In genomic region chr1:200405273-200405672, GRCh38 we compare ENCODE assay signal across 14 cellular contexts. TPM values are rescaled to one million over a fixed set of nuclear protein-coding genes. Genes with fewer than 3 reads are reported as not detected.
DNase-seq lines count a peak whose midpoint lies in the region; ATAC-seq and TF ChIP-seq lines count a peak whose summit lies in the region.
"Had no signal": no experiment of that assay in that cellular context is flagged by ENCODE, and none has a peak within 500 bp of the region (broad histone marks: within the 10 kb centered on the region; RNA-seq: fewer than 3 reads in every experiment).

No MANE protein-coding gene starts in this region.

- ATAC-seq in HG03520 (IDR thresholded peaks at IDR 0.05; ENCODE audit: unreplicated experiment) = no peak
- no peak for ATAC-seq in stimulated activated memory B cell treated with anti-CD40 and anti-IgM and Interleukin-4, amounts not matched to agents 10 μg/mL and 1 μg/mL and 100 μg/mL, for 72 hours

- peaks cover 56% of the 10 kb centered on the region for H3K4me1 Mint-ChIP-seq in activated naive CD8-positive, alpha-beta T cell treated with anti-CD3 and anti-CD28 coated beads for 36 hours
- H3K4me1 Mint-ChIP-seq in stimulated activated memory B cell treated with anti-CD40 and anti-IgM and Interleukin-4, amounts not matched to agents 10 μg/mL and 1 μg/mL and 100 μg/mL, for 72 hours = peaks cover 48% of the 10 kb centered on the region

- H3K9me3 ChIP-seq in HEK293 (ENCODE audit: control insufficient read depth, insufficient read depth, low read depth, low read length) = no peaks in the 10 kb centered on the region
- no peaks in the 10 kb centered on the region for H3K9me3 ChIP-seq in iPS-18a (ENCODE audit: control insufficient read depth, low read depth, low read length)

- H3K36me3 Mint-ChIP-seq in activated naive CD8-positive, alpha-beta T cell treated with anti-CD3 and anti-CD28 coated beads for 36 hours = peaks cover 59% of the 10 kb centered on the region
- peaks cover 46% of the 10 kb centered on the region for H3K36me3 Mint-ChIP-seq in stimulated activated memory B cell treated with anti-CD40 and anti-IgM and Interleukin-4, amounts not matched to agents 10 μg/mL and 1 μg/mL and 100 μg/mL, for 72 hours

- H3K27me3 ChIP-seq in ACC112 (ENCODE audit: insufficient read depth, low read length) (no peaks in the 10 kb centered on the region), iPS-18a (ENCODE audit: control insufficient read depth, insufficient read depth, low read length) (no peaks in the 10 kb centered on the region)

- POLR2A ChIA-PET in HEK293 (lab: Yijun Ruan, JAX) = no interaction called here

- no peak for DNase-seq in activated naive CD8-positive, alpha-beta T cell treated with anti-CD3 and anti-CD28 coated beads for 36 hours
- no peak for DNase-seq in mucosa of gallbladder (ENCODE audit: low spot score)
- no peak for DNase-seq in ecto neural progenitor cell (ENCODE audit: low spot score)
- DNase-seq: activated CD4-positive, CD25-positive, alpha-beta regulatory T cell treated with anti-CD3 and anti-CD28 coated beads, Interleukin-2, amount 50 U/mL, for 72 hours; activated naive CD4-positive, alpha-beta T cell treated with anti-CD3 and anti-CD28 coated beads, Interleukin-2, amount 10 ng/mL, durations not matched to agents 7 days and 5 days; Calu3; kidney; NCI-H226; Right ventricle myocardium superior had no signal

- H3K4me3 ChIP-seq in ACC112 (ENCODE audit: low read depth, low read length) (peak overlapping the region; percentile 46), HEK293 (ENCODE audit: low read depth, low read length) (no peak overlapping the region), iPS-18a (ENCODE audit: low read length) (peak overlapping the region; percentile 47)

- peak overlapping the region; percentile 25; the same call in 1 of the 2 replicates for H3K27ac ChIP-seq in ACC112 (ENCODE audit: low read depth, low read length)
- no peak overlapping the region for H3K27ac ChIP-seq in HEK293 (ENCODE audit: extremely low read depth, low read depth, low read length)
- H3K27ac ChIP-seq in iPS-18a (ENCODE audit: low read length) = no peak overlapping the region

- H3K27ac Mint-ChIP-seq in activated naive CD8-positive, alpha-beta T cell treated with anti-CD3 and anti-CD28 coated beads for 36 hours = no peak overlapping the region
- no peak overlapping the region for H3K27ac Mint-ChIP-seq in stimulated activated memory B cell treated with anti-CD40 and anti-IgM and Interleukin-4, amounts not matched to agents 10 μg/mL and 1 μg/mL and 100 μg/mL, for 72 hours
- H3K27ac Mint-ChIP-seq: activated naive CD4-positive, alpha-beta T cell treated with anti-CD3 and anti-CD28 coated beads, Interleukin-2, amount 10 ng/mL, durations not matched to agents 7 days and 5 days had no signal

- H3K36me3 ChIP-seq in ACC112 (ENCODE audit: insufficient read depth, low read length) (peaks cover 39% of the 10 kb centered on the region), HEK293 (ENCODE audit: control insufficient read depth in 2 of 2, insufficient read depth in 1 of 2, low read length in 2 of 2) (peaks cover 16 to 28% of the 10 kb centered on the region in 2 experiments), iPS-18a (ENCODE audit: control insufficient read depth, low read depth, low read length) (peaks cover 54% of the 10 kb centered on the region)

- H2AFZ ChIP-seq in ACC112 (ENCODE audit: low read length, unreplicated experiment) = no peak overlapping the region

- CTCF ChIA-PET in HEK293 (lab: Yijun Ruan, JAX) = no interaction called here

- TF ChIP-seq CTCF in HEK293 (tag by site-specific recombination; IDR thresholded peaks at IDR 0.05) = no peak

- H3K27me3 Mint-ChIP-seq in activated naive CD8-positive, alpha-beta T cell treated with anti-CD3 and anti-CD28 coated beads for 36 hours = no peaks in the 10 kb centered on the region
- no peaks in the 10 kb centered on the region for H3K27me3 Mint-ChIP-seq in stimulated activated memory B cell treated with anti-CD40 and anti-IgM and Interleukin-4, amounts not matched to agents 10 μg/mL and 1 μg/mL and 100 μg/mL, for 72 hours

- H3K4me3 Mint-ChIP-seq in activated naive CD8-positive, alpha-beta T cell treated with anti-CD3 and anti-CD28 coated beads for 36 hours = peak overlapping the region; percentile 40
- no peak overlapping the region for H3K4me3 Mint-ChIP-seq in stimulated activated memory B cell treated with anti-CD40 and anti-IgM and Interleukin-4, amounts not matched to agents 10 μg/mL and 1 μg/mL and 100 μg/mL, for 72 hours
- H3K4me3 Mint-ChIP-seq: activated naive CD4-positive, alpha-beta T cell treated with anti-CD3 and anti-CD28 coated beads, Interleukin-2, amount 10 ng/mL, durations not matched to agents 7 days and 5 days had no signal

- H3K9me3 Mint-ChIP-seq in activated naive CD8-positive, alpha-beta T cell treated with anti-CD3 and anti-CD28 coated beads for 36 hours = peaks cover 4% of the 10 kb centered on the region
- no peaks in the 10 kb centered on the region for H3K9me3 Mint-ChIP-seq in stimulated activated memory B cell treated with anti-CD40 and anti-IgM and Interleukin-4, amounts not matched to agents 10 μg/mL and 1 μg/mL and 100 μg/mL, for 72 hours

- H3K4me1 ChIP-seq in ACC112 (ENCODE audit: control insufficient read depth, insufficient read depth, low read length, unreplicated experiment) (peaks cover 53% of the 10 kb centered on the region), HEK293 (ENCODE audit: control insufficient read depth, insufficient read depth, low read length) (0 out of 2 replicates have a peak, but pooled peaks cover 9% of the 10 kb centered on the region), iPS-18a (ENCODE audit: control insufficient read depth, low read depth, low read length) (peaks cover 50% of the 10 kb centered on the region)

- peaks cover 63% of the 10 kb centered on the region for H3K79me2 ChIP-seq in ACC112 (ENCODE audit: control insufficient read depth, insufficient read depth, low read length, unreplicated experiment)

- no peak overlapping the region for H3K9ac ChIP-seq in iPS-18a (ENCODE audit: low read length)

TF ChIP-seq in HEK293, 187 proteins besides CTCF, POLR2A, EP300 and RAD21 (continues in another document):
- no peak for TF ChIP-seq ZNF670 (tag by site-specific recombination; IDR thresholded peaks at IDR 0.05; ENCODE audit: low read depth)
- TF ChIP-seq ZBTB10 (tag by site-specific recombination; IDR thresholded peaks at IDR 0.05) = no peak
- peak; percentile 86 for TF ChIP-seq ZNF629 (tag by site-specific recombination; IDR thresholded peaks at IDR 0.05)
- TF ChIP-seq ZNF777 (tag by site-specific recombination; IDR thresholded peaks at IDR 0.05; ENCODE audit: borderline replicate concordance) = no peak
- no peak for TF ChIP-seq ZNF701 (tag by site-specific recombination; IDR thresholded peaks at IDR 0.05)
- TF ChIP-seq ZNF518A (tag by site-specific recombination; conservative IDR thresholded peaks at IDR 0.05; ENCODE audit: low read depth) = no peak

RNA-seq across cellular contexts. Expression of gene ZNF281, which starts 4.6 kb away (rescaled TPM):
- 10 to 100 TPM; 20.4 to 20.8 TPM for total RNA-seq in activated naive CD8-positive, alpha-beta T cell treated with anti-CD3 and anti-CD28 coated beads for 36 hours
- 11.4 TPM for total RNA-seq in mucosa of gallbladder
